In the genomic region with DNA sequence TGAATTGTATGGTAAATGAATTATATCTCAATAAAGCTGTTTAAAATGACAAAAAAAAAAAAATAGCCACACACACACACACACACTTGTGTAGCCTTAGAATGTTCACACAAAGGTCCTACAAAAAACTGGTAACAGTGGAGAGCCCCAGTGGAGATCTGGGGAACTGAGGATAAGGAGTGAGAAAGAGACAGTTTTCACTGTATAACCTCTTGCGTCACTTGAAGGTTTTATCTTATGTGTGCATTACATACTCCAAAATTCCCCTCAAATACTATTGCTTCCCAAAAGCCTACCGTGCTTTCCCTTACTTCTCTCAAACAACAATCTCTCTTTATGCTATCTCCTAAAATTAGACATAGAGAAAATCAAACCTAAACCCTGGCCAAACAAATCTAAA, we compare ENCODE assay signal across 16 cellular contexts.
A peak's percentile ranks its signal among the peaks of the same experiment; 100 is the strongest.
DNase-seq lines count a peak whose midpoint lies in the region; ATAC-seq and TF ChIP-seq lines count a peak whose summit lies in the region.
"Had no signal": no experiment of that assay in that cellular context is flagged by ENCODE, and none has a peak within 500 bp of the region (broad histone marks: within the 10 kb centered on the region; RNA-seq: fewer than 3 reads in every experiment).

No MANE protein-coding gene starts in this region.

- peaks cover 79% of the 10 kb centered on the region in 2 experiments for H3K9me3 Mint-ChIP-seq in H9
- H3K9me3 Mint-ChIP-seq in type B pancreatic cell = no peaks in the 10 kb centered on the region

- no peak overlapping the region for H3K27ac Mint-ChIP-seq in H9
- H3K27ac Mint-ChIP-seq in type B pancreatic cell = no peak overlapping the region

- H3K56ac ChIP-seq in H9 (ENCODE audit: insufficient read length, low read depth, low read length) = no peak overlapping the region

- no peak overlapping the region for H2AFZ ChIP-seq in H9 (ENCODE audit: low read length)

- no peak overlapping the region for H3K4me3 ChIP-seq in fibroblast of the aortic adventitia (ENCODE audit: low read depth, low read length)
- H3K4me3 ChIP-seq: BLaER1 had no signal

- H3K9me3 ChIP-seq in H9 (ENCODE audit: control insufficient read depth, low read depth, low read length) = peaks cover 20% of the 10 kb centered on the region

- H3K27me3 Mint-ChIP-seq in H9 (ENCODE audit: low read depth) (peaks cover 2% of the 10 kb centered on the region; the same call in 1 of the 2 replicates), type B pancreatic cell (no peaks in the 10 kb centered on the region)

- H3K23me2 ChIP-seq in H9 (ENCODE audit: insufficient read length, low read depth, low read length, poor library complexity, severe bottlenecking) = no peaks in the 10 kb centered on the region

- H3K36me3 Mint-ChIP-seq in H9 (ENCODE audit: insufficient read depth in 1 of 3, low read depth in 3 of 3) = peaks cover 0 to 6% (median 3%) of the 10 kb centered on the region in 3 experiments; a peak in 4 of 7 replicates
- no peaks in the 10 kb centered on the region for H3K36me3 Mint-ChIP-seq in type B pancreatic cell
- H3K36me3 Mint-ChIP-seq: CD8-positive, alpha-beta memory T cell had no signal

- WGBS in H9 (ENCODE audit: extremely low coverage, insufficient read length, low lambda C conversion rate) = no CpG with 5 or more reads among the region's 2 CpGs

- no peak overlapping the region for H2AK5ac ChIP-seq in H9 (ENCODE audit: insufficient read length, low read length)

- H2BK12ac ChIP-seq in H9 (ENCODE audit: insufficient read length, low read depth, low read length) = no peak overlapping the region

- H3K4me1 ChIP-seq in H9 (ENCODE audit: insufficient read depth, low read length) = no peaks in the 10 kb centered on the region
- H3K4me1 ChIP-seq: BLaER1 had no signal

- H3K9ac ChIP-seq in H9 (ENCODE audit: extremely low read depth, insufficient read length, low read length) = no peak overlapping the region
- H3K9ac ChIP-seq: BLaER1 had no signal

- H3K27ac ChIP-seq in H9 (ENCODE audit: insufficient read length, low read depth, low read length) = no peak overlapping the region
- H3K27ac ChIP-seq: BLaER1 had no signal

- H3K79me1 ChIP-seq in H9 (ENCODE audit: insufficient read depth, low read depth, low read length, poor library complexity, severe bottlenecking) = no peaks in the 10 kb centered on the region

- no peak overlapping the region for H3K4ac ChIP-seq in H9 (ENCODE audit: low read depth, low read length)

- H3K27me3 ChIP-seq in H9 (ENCODE audit: insufficient read depth, low read length) = no peaks in the 10 kb centered on the region
- H3K27me3 ChIP-seq: BLaER1 had no signal

- H3K23ac ChIP-seq in H9 (ENCODE audit: insufficient read length, low read depth, low read length) = no peak overlapping the region

- DNase-seq in H9 (no peak), amniotic epithelial cell (ENCODE audit: low read depth) (peak; percentile 9), fibroblast of the aortic adventitia (ENCODE audit: low read depth) (peak; percentile 16), OCI-M2 (lab: John Stamatoyannopoulos, UW; ENCODE audit: unreplicated experiment) (no peak), type B pancreatic cell (ENCODE audit: extremely low spot score, unreplicated experiment) (no peak)
- DNase-seq: CD8-positive, alpha-beta memory T cell; HCEC 1CT; NCI-H1105; NCI-H187 treated with DMSO at 0.1 percent for 48 hours; NCI-H446 treated with DMSO at 0.1 percent for 48 hours; NCI-H748 treated with DMSO at 0.1 percent for 48 hours had no signal

- no peak overlapping the region for H4K91ac ChIP-seq in H9 (ENCODE audit: insufficient read length, low read depth, low read length)

- no peak overlapping the region for H2BK20ac ChIP-seq in H9 (ENCODE audit: low read depth, low read length, poor library complexity, severe bottlenecking)

- no peak overlapping the region for H3T11ph ChIP-seq in H9 (ENCODE audit: low read length)

- no peak overlapping the region for H2BK15ac ChIP-seq in H9 (ENCODE audit: low read depth, low read length)

- H3K79me2 ChIP-seq in H9 (ENCODE audit: insufficient read depth, low read length) = no peaks in the 10 kb centered on the region

- peak; percentile 7 for TF ChIP-seq CTCF in GM12873 (IDR thresholded peaks at IDR 0.05; ENCODE audit: insufficient read depth, low read depth, low read length, missing control alignments)
- peak; percentile 24; the same call in 1 of the 3 replicates for TF ChIP-seq CTCF in H9 (conservative IDR thresholded peaks at IDR 0.05)
- TF ChIP-seq CTCF in fibroblast of the aortic adventitia (IDR thresholded peaks at IDR 0.05; ENCODE audit: insufficient read depth, low read length) = peak; percentile 39
- no peak for TF ChIP-seq CTCF in type B pancreatic cell (conservative IDR thresholded peaks at IDR 0.05)

- no peak for ATAC-seq in GM21526 (IDR thresholded peaks at IDR 0.05; ENCODE audit: low FRiP score, unreplicated experiment)
- ATAC-seq: Panc1, Right ventricle myocardium inferior had no signal

- no peaks in the 10 kb centered on the region for H4K20me1 ChIP-seq in H9 (ENCODE audit: control insufficient read depth, insufficient read depth, insufficient read length)
- H4K20me1 ChIP-seq: BLaER1 had no signal

- no peak overlapping the region for H3K4me2 ChIP-seq in H9 (ENCODE audit: insufficient read depth, insufficient read length, low read length)
- H3K4me2 ChIP-seq: BLaER1 had no signal

- no peak overlapping the region for H2BK120ac ChIP-seq in H9 (ENCODE audit: low read depth, low read length, poor library complexity, severe bottlenecking)

- H3K4me3 Mint-ChIP-seq in H9 (no peak overlapping the region), type B pancreatic cell (no peak overlapping the region)
- H3K4me3 Mint-ChIP-seq: CD8-positive, alpha-beta memory T cell had no signal

- no peak overlapping the region for H3K14ac ChIP-seq in H9 (ENCODE audit: insufficient read depth, low read length)

- H4K5ac ChIP-seq in H9 (ENCODE audit: insufficient read length, low read depth, low read length) = no peak overlapping the region

- H4K8ac ChIP-seq in H9 (replicated peaks; ENCODE audit: insufficient read length, low read depth, low read length) = no peak overlapping the region

- no peak overlapping the region for H2BK5ac ChIP-seq in H9 (ENCODE audit: insufficient read length, low read length)

- no peak overlapping the region for H3K18ac ChIP-seq in H9 (ENCODE audit: insufficient read length, low read depth, low read length)

- peaks cover 0 to 3% of the 10 kb centered on the region in 2 experiments; a peak in 3 of 4 replicates for H3K4me1 Mint-ChIP-seq in H9
- H3K4me1 Mint-ChIP-seq in type B pancreatic cell (ENCODE audit: unreplicated experiment) = peaks cover 4% of the 10 kb centered on the region
- H3K4me1 Mint-ChIP-seq: CD8-positive, alpha-beta memory T cell had no signal

Comparison
In these comparisons a context has a peak if more than half of its experiments do, and no peak if none do; other contexts are left out.
1. DNase-seq: peak in amniotic epithelial cell (single experiment) and fibroblast of the aortic adventitia (single experiment); none in H9 (single experiment), OCI-M2 (single experiment) and type B pancreatic cell (single experiment).